Comparison of ENCODE assay signal across 12 cellular contexts in the genomic region with DNA sequence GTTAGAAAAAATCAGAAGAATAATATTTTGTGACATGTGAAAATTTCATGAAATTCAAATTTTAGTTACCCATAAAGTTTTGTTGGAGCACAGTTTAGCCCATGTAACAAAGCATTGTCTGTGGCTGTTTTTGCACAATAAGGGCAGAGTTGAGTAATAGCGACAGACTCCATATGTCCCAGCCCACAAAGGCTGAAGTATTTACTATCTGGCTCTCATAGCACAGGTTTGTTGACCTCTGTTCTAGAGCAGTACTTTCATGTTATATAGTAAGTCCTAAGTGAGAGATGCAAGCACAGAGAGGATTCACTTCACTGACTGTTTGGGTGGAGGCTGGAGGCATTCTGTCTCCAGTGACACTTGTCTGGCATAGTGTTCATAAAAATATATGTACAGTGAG. TPM values are rescaled to one million over a fixed set of nuclear protein-coding genes. Genes with fewer than 3 reads are reported as not detected.
DNase-seq lines count a peak whose midpoint lies in the region; ATAC-seq and TF ChIP-seq lines count a peak whose summit lies in the region.
"Had no signal": no experiment of that assay in that cellular context is flagged by ENCODE, and none has a peak within 500 bp of the region (broad histone marks: within the 10 kb centered on the region; RNA-seq: fewer than 3 reads in every experiment).

No MANE protein-coding gene starts in this region.

- peaks cover 24% of the 10 kb centered on the region for H4K20me1 ChIP-seq in OCI-LY7 (ENCODE audit: insufficient read depth, low read length)
- H4K20me1 ChIP-seq in fibroblast of lung (ENCODE audit: control insufficient read depth, extremely low read depth, insufficient read depth, low read length) = peaks cover 3% of the 10 kb centered on the region

- no peak overlapping the region for H2AFZ ChIP-seq in OCI-LY7 (ENCODE audit: low read length)
- H2AFZ ChIP-seq in fibroblast of lung (ENCODE audit: low read length) = no peak overlapping the region

- DNase-seq in HL-60 (ENCODE audit: low read depth in 1 of 2, low spot score in 1 of 2) (peak; percentile 60 to 77), OCI-LY7 (ENCODE audit: low spot score) (no peak), fibroblast of lung (ENCODE audit: low read depth in 2 of 2) (peak; percentile 60 to 66), sciatic nerve (ENCODE audit: low spot score) (no peak), spleen (no peak)
- DNase-seq in activated CD4-positive, CD25-positive, alpha-beta regulatory T cell (lab: John Stamatoyannopoulos, UW) = no peak
- DNase-seq: activated naive CD4-positive, alpha-beta T cell treated with Interleukin-2 at 50 U/mL for 16 hours; DND-41; KBM-7 had no signal

- no TSS peak for BruUV-seq in OCI-LY7 (replicated peaks; lab: Mats Ljungman, UMichigan)

- no peaks in the 10 kb centered on the region for H3K9me2 ChIP-seq in OCI-LY7 (ENCODE audit: insufficient read depth, low read length)

- no peaks in the 10 kb centered on the region for H3K9me3 ChIP-seq in OCI-LY7 (ENCODE audit: low read length)
- no peaks in the 10 kb centered on the region for H3K9me3 ChIP-seq in fibroblast of lung (ENCODE audit: control insufficient read depth, insufficient read depth, low read depth, low read length)
- no peaks in the 10 kb centered on the region for H3K9me3 ChIP-seq in spleen

- ATAC-seq in sciatic nerve (peak; percentile 38), HG02623 (IDR thresholded peaks at IDR 0.05; ENCODE audit: unreplicated experiment) (no peak), HG03571 (IDR thresholded peaks at IDR 0.05; ENCODE audit: unreplicated experiment) (no peak)

- H3K9ac ChIP-seq in fibroblast of lung (ENCODE audit: insufficient read depth, low read length) = no peak overlapping the region

- H3K27ac ChIP-seq in HL-60 (replicated peaks) = no peak overlapping the region
- no peak overlapping the region for H3K27ac ChIP-seq in OCI-LY7 (ENCODE audit: low read depth, low read length, poor library complexity, severe bottlenecking)
- H3K27ac ChIP-seq in fibroblast of lung (ENCODE audit: insufficient read depth, low read length) = peak overlapping the region; percentile 46
- H3K27ac ChIP-seq in spleen = no peak overlapping the region
- H3K27ac ChIP-seq: RWPE1 had no signal

- TF ChIP-seq CTCF in HL-60 (IDR thresholded peaks at IDR 0.05; ENCODE audit: insufficient read depth, low read length) (no peak), OCI-LY7 (conservative IDR thresholded peaks at IDR 0.05; ENCODE audit: low read length) (no peak), fibroblast of lung (conservative IDR thresholded peaks at IDR 0.05 in 1 of 2, IDR thresholded peaks at IDR 0.05 in 1 of 2; ENCODE audit: low read depth in 1 of 2, low read length in 2 of 2) (no peak), spleen (IDR thresholded peaks at IDR 0.05 in 8 of 11, conservative IDR thresholded peaks at IDR 0.05 in 3 of 11) (no peak)

- H3K36me3 ChIP-seq in OCI-LY7 (ENCODE audit: insufficient read depth, low read length) (peaks cover 12% of the 10 kb centered on the region), fibroblast of lung (ENCODE audit: control insufficient read depth, insufficient read depth, low read length) (no peaks in the 10 kb centered on the region), spleen (no peaks in the 10 kb centered on the region)

- H3K4me1 ChIP-seq in OCI-LY7 (ENCODE audit: insufficient read depth, low read length, poor library complexity, severe bottlenecking) (peaks cover 79% of the 10 kb centered on the region), fibroblast of lung (ENCODE audit: control insufficient read depth, extremely low read depth, insufficient read depth, low read length) (peaks cover 12% of the 10 kb centered on the region), spleen (peaks cover 0 to 51% (median 9%) of the 10 kb centered on the region in 6 donors)

- 52 to 95% (median 75%) methylated on average over 1 of the region's 1 CpG for WGBS in spleen, 5 donors

- intact Hi-C loops in OCI-LY7 (cut with micrococcal nuclease; ENCODE audit: unreplicated experiment) (no loop called here), sciatic nerve (cut with DNase I) (no loop called here), spleen (cut with DNase I; ENCODE audit: low total_unique reads) (no loop called here)

- TF ChIP-seq POLR2A in spleen (IDR thresholded peaks at IDR 0.05) = no peak

- H3K79me2 ChIP-seq in OCI-LY7 (ENCODE audit: insufficient read depth, low read depth, low read length) = peaks cover 54% of the 10 kb centered on the region; the same call in 1 of the 2 replicates
- peaks cover 98% of the 10 kb centered on the region for H3K79me2 ChIP-seq in fibroblast of lung (ENCODE audit: control insufficient read depth, insufficient read depth, low read length)

- H3K4me3 ChIP-seq in HL-60 (replicated peaks; ENCODE audit: insufficient read depth, low read length) = no peak overlapping the region
- H3K4me3 ChIP-seq in OCI-LY7 (ENCODE audit: low read depth, low read length, poor library complexity, severe bottlenecking) = no peak overlapping the region
- peak overlapping the region in 1 of 4 experiments; percentile 15 for H3K4me3 ChIP-seq in fibroblast of lung (replicated peaks in 1 of 4; ENCODE audit: control extremely low read depth in 1 of 4, insufficient read depth in 1 of 4, low read depth in 3 of 4, low read length in 4 of 4)
- H3K4me3 ChIP-seq in spleen = no peak overlapping the region

- POLR2A ChIA-PET in OCI-LY7 (lab: Charles Lee) = interaction anchor here (0.6 to 4.6 kb wide), 3 partner anchors 17 to 645 kb away, joined by 3 to 49 read pairs (median 4); no protein-coding TSS in a partner anchor

- H3K27me3 ChIP-seq in HL-60 (ENCODE audit: insufficient read depth, poor library complexity, severe bottlenecking) (peaks cover 11% of the 10 kb centered on the region), fibroblast of lung (ENCODE audit: control insufficient read depth, insufficient read depth, low read length) (no peaks in the 10 kb centered on the region), spleen (replicated peaks in 1 of 7) (peaks cover 0 to 9% (median 0%) of the 10 kb centered on the region in 7 donors)

- CTCF ChIA-PET in OCI-LY7 (lab: Charles Lee; ENCODE audit: unreplicated experiment) = no interaction called here

- H3K4me2 ChIP-seq in OCI-LY7 (ENCODE audit: low read length) = peak overlapping the region; percentile 1; the same call in 1 of the 2 replicates
- H3K4me2 ChIP-seq in fibroblast of lung (ENCODE audit: extremely low read depth, insufficient read depth, low read length) = peak overlapping the region; percentile 26

RNA-seq across cellular contexts. Expression of a gene that starts 6.8 kb away (rescaled TPM):
- 24.2 and 26.3 TPM in 2 replicates for total RNA-seq in OCI-LY7 (2014; rRNA removed; shearing (Covaris generic))
- total RNA-seq in OCI-LY7 (2022) (32.0 and 42.1 TPM in 2 replicates), fibroblast of lung (408 and 477 TPM in 2 replicates), sciatic nerve (263 TPM), spleen (10 to 100 TPM; 21.8 to 38.5 (median 35.1) TPM)
- polyA plus RNA-seq in fibroblast of lung (270 and 604 TPM in 2 replicates), spleen (1 to 10 TPM; 2.7 to 4.9 (median 4.5) TPM)
- 171 and 508 TPM in 2 replicates for polyA plus RNA-seq in fibroblast of lung (2012)
- polyA minus RNA-seq in fibroblast of lung (ENCODE audit: low replicate concordance) = 458 and 626 TPM in 2 replicates

Comparison
In these comparisons a context has a peak if more than half of its experiments do, and no peak if none do; other contexts are left out.
1. DNase-seq: peak in HL-60 (2 of 2) and fibroblast of lung (2 of 2); none in OCI-LY7 (single experiment), sciatic nerve (single experiment), spleen (single experiment) and activated CD4-positive, CD25-positive, alpha-beta regulatory T cell (0 of 4).